ENCODE assay signal across 8 cellular contexts in the genomic region with DNA sequence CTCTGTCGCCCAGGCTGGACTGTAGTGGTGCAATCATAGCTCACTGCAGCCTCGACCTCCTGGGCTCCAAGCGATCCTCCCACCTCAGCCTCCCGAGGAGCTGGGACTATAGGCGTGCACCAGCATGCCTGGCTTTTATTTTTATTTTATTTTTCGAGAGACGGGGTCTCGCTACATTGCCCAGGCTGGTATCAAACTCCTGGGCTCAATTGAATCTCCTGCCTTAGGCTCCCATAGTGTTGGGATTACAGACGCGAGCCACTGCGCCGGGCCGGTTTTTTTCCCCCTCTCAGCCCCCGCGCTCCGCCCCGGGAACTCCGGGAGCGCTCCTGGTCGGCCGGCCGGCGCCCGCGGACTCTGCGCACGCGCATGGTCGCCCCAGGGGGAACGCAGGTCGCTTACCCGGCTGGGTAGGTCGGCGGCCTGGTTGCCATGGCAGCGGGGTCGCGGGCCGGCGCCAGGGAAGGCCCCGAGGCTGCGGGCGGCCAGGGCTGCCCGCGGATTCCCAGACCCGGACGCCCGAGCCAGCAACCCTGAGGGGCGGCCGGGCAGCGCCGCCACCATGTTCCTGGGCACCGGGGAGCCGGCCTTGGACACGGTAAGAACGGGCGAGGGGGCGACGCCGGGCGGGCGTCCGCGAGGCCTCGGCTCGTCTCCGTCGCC. TPM values are rescaled to one million over a fixed set of nuclear protein-coding genes. Genes with fewer than 3 reads are reported as not detected.
A peak's percentile ranks its signal among the peaks of the same experiment; 100 is the strongest.
DNase-seq lines count a peak whose midpoint lies in the region; ATAC-seq and TF ChIP-seq lines count a peak whose summit lies in the region.

Gene IQCE, plus strand, starts transcription at position 360 of the 663 bp plus-strand sequence. Its CDS starts 203 bp downstream, at position 563.

- no peaks in the 10 kb centered on the region for H3K9me3 ChIP-seq in HUES64 (ENCODE audit: insufficient read depth, low read depth, low read length)
- H3K9me3 ChIP-seq in PC-9 (ENCODE audit: insufficient read depth, low read depth) = no peaks in the 10 kb centered on the region
- no peaks in the 10 kb centered on the region for H3K9me3 ChIP-seq in esophagus (ENCODE audit: control insufficient read depth in 2 of 2, insufficient read depth in 1 of 2, low read depth in 1 of 2, low read length in 1 of 2)
- H3K9me3 ChIP-seq in mucosa of rectum (ENCODE audit: control insufficient read depth in 2 of 2, low read length in 2 of 2) = no peaks in the 10 kb centered on the region

- H3K4me2 ChIP-seq in PC-9 = peak within 1 kb of the TSS; percentile 93

- H3K36me3 Mint-ChIP-seq in activated T-cell treated with anti-CD3 and anti-CD28 coated beads, Interleukin-2, amount 50 U/mL, for 24 hours (ENCODE audit: low read depth) = peaks cover 9% of the 10 kb centered on the region

- peak within 1 kb of the TSS; percentile 81 for H3K4me3 Mint-ChIP-seq in activated T-cell treated with anti-CD3 and anti-CD28 coated beads, Interleukin-2, amount 50 U/mL, for 24 hours

- H3K9me2 ChIP-seq in PC-9 (ENCODE audit: insufficient read depth) = no peaks in the 10 kb centered on the region

- H4K20me1 ChIP-seq in PC-9 (ENCODE audit: insufficient read depth) = peaks cover 7% of the 10 kb centered on the region

- H3F3A ChIP-seq in PC-9 (ENCODE audit: insufficient read depth, low read depth) = peaks cover 37% of the 10 kb centered on the region

- H3K9ac ChIP-seq in HUES64 (ENCODE audit: low read depth, low read length) (peak within 1 kb of the TSS; percentile 63), mucosa of rectum (ENCODE audit: low read depth in 1 of 2, low read length in 2 of 2) (peak within 1 kb of the TSS; percentile 68 to 86)

- BruUV-seq in PC-9 (replicated peaks; lab: Mats Ljungman, UMichigan) = no TSS peak

- WGBS in HUES64 = 8% methylated on average over 67 of the region's 67 CpGs
- WGBS in esophagus, 2 donors = 2 to 3% methylated on average over 20 to 67 of the region's 67 CpGs

- no peaks in the 10 kb centered on the region for H3K9me3 Mint-ChIP-seq in activated T-cell treated with anti-CD3 and anti-CD28 coated beads, Interleukin-2, amount 50 U/mL, for 24 hours

- H3K79me2 ChIP-seq in PC-9 (ENCODE audit: low read depth) = peaks cover 31% of the 10 kb centered on the region

- no peak for TF ChIP-seq CTCF in PC-9 (conservative IDR thresholded peaks at IDR 0.05)

- H3K27me3 ChIP-seq in HUES64 (ENCODE audit: insufficient read depth, low read length) (peaks cover 3% of the 10 kb centered on the region; the same call in 1 of the 2 replicates), PC-9 (ENCODE audit: insufficient read depth, low read depth) (no peaks in the 10 kb centered on the region), esophagus (ENCODE audit: control insufficient read depth in 1 of 2, insufficient read depth in 2 of 2, low read length in 2 of 2) (no peaks in the 10 kb centered on the region), mucosa of rectum (ENCODE audit: control insufficient read depth in 2 of 2, insufficient read depth in 2 of 2, low read length in 2 of 2) (no peaks in the 10 kb centered on the region)

- H3K27ac Mint-ChIP-seq in activated T-cell treated with anti-CD3 and anti-CD28 coated beads, Interleukin-2, amount 50 U/mL, for 24 hours = peak within 1 kb of the TSS; percentile 29

- DNase-seq in COLO829 (ENCODE audit: low spot score) = peak; percentile 91
- peak; percentile 78 to 98 for DNase-seq in PC-9
- peak; percentile 94 for DNase-seq in activated T-cell treated with anti-CD3 and anti-CD28 coated beads, Interleukin-2, amount 50 U/mL, for 24 hours
- DNase-seq in stimulated activated CD8-positive, alpha-beta memory T cell treated with anti-CD3 and anti-CD28 coated beads, Interleukin-4, amount 100 ng/mL, for 4 hours (ENCODE audit: low read depth in 2 of 2, low spot score in 1 of 2) = peak; percentile 81

- H3K4me1 ChIP-seq in HUES64 (ENCODE audit: insufficient read depth, low read length) (no peaks in the 10 kb centered on the region), PC-9 (replicated peaks; ENCODE audit: insufficient read depth) (peaks cover 29% of the 10 kb centered on the region), esophagus (ENCODE audit: control insufficient read depth in 2 of 2, insufficient read depth in 2 of 2, low read length in 1 of 2) (peaks cover 8 to 14% of the 10 kb centered on the region in 2 donors), mucosa of rectum (ENCODE audit: control insufficient read depth in 2 of 2, insufficient read depth in 2 of 2, low read length in 2 of 2) (peaks cover 21% of the 10 kb centered on the region in 2 donors)

- H3K4me1 Mint-ChIP-seq in activated T-cell treated with anti-CD3 and anti-CD28 coated beads, Interleukin-2, amount 50 U/mL, for 24 hours (ENCODE audit: low read depth) = peaks cover 29% of the 10 kb centered on the region

- peak; percentile 53 for ATAC-seq in GM21390 (IDR thresholded peaks at IDR 0.05; ENCODE audit: unreplicated experiment)

- peak within 1 kb of the TSS; percentile 99 for H2AFZ ChIP-seq in PC-9

- peak within 1 kb of the TSS; percentile 35; the same call in 1 of the 2 replicates for H3K27ac ChIP-seq in HUES64 (ENCODE audit: low read depth, low read length)
- H3K27ac ChIP-seq in PC-9 = no peak within 1 kb of the TSS
- H3K27ac ChIP-seq in esophagus (ENCODE audit: low read depth in 2 of 2, low read length in 1 of 2) = peak within 1 kb of the TSS; percentile 26 to 42
- H3K27ac ChIP-seq in mucosa of rectum (ENCODE audit: low read depth in 2 of 2, low read length in 2 of 2) = peak within 1 kb of the TSS; percentile 85 to 89

- CTCF ChIA-PET in PC-9 (lab: Charles Lee) = interaction anchor here (0.6 to 0.8 kb wide), 2 partner anchors 42 to 79 kb away, joined by 3 read pairs; no protein-coding TSS in a partner anchor

- POLR2A ChIA-PET in PC-9 (lab: Charles Lee; ENCODE audit: unreplicated experiment) = interaction anchor here (0.6 kb wide), 1 partner anchor 110 kb away, joined by 15 read pairs; no protein-coding TSS in a partner anchor

- intact Hi-C loops in PC-9 (cut with micrococcal nuclease; ENCODE audit: unreplicated experiment) = loop anchor here (1.0 to 5.0 kb wide), 2 partner anchors 38 to 81 kb away; partner anchors contain the start of gene GRIFIN

- H3K36me3 ChIP-seq in HUES64 (ENCODE audit: insufficient read depth, low read length) = peaks cover 4% of the 10 kb centered on the region; the same call in 1 of the 2 replicates
- no peaks in the 10 kb centered on the region for H3K36me3 ChIP-seq in PC-9 (ENCODE audit: low read depth)
- no peaks in the 10 kb centered on the region for H3K36me3 ChIP-seq in esophagus (ENCODE audit: control insufficient read depth in 2 of 2, insufficient read depth in 2 of 2, low read length in 1 of 2)
- H3K36me3 ChIP-seq in mucosa of rectum (ENCODE audit: control insufficient read depth in 2 of 2, insufficient read depth in 2 of 2, low read length in 2 of 2) = no peaks in the 10 kb centered on the region

- no peaks in the 10 kb centered on the region for H3K27me3 Mint-ChIP-seq in activated T-cell treated with anti-CD3 and anti-CD28 coated beads, Interleukin-2, amount 50 U/mL, for 24 hours

- peak within 1 kb of the TSS; percentile 88 for H3K4me3 ChIP-seq in HUES64 (ENCODE audit: low read length)
- H3K4me3 ChIP-seq in PC-9 = peak within 1 kb of the TSS; percentile 100
- H3K4me3 ChIP-seq in esophagus (ENCODE audit: low read depth in 1 of 2, low read length in 2 of 2) = peak within 1 kb of the TSS; percentile 86 to 89
- H3K4me3 ChIP-seq in mucosa of rectum (ENCODE audit: low read length in 2 of 2) = peak within 1 kb of the TSS; percentile 77 to 79

RNA-seq across cellular contexts. Expression of gene IQCE, which starts in this region (rescaled TPM):
- 3.9 TPM for polyA plus RNA-seq in HUES64 (2013, experiment 1 of 2)
- 4.8 TPM for polyA plus RNA-seq in HUES64 (2013, experiment 2 of 2)
- total RNA-seq in PC-9 (2021) = 28.3 and 35.8 TPM in 2 replicates
- polyA plus RNA-seq in esophagus = 1 to 10 TPM; 2.4 to 3.4 TPM
